In the genomic region with DNA sequence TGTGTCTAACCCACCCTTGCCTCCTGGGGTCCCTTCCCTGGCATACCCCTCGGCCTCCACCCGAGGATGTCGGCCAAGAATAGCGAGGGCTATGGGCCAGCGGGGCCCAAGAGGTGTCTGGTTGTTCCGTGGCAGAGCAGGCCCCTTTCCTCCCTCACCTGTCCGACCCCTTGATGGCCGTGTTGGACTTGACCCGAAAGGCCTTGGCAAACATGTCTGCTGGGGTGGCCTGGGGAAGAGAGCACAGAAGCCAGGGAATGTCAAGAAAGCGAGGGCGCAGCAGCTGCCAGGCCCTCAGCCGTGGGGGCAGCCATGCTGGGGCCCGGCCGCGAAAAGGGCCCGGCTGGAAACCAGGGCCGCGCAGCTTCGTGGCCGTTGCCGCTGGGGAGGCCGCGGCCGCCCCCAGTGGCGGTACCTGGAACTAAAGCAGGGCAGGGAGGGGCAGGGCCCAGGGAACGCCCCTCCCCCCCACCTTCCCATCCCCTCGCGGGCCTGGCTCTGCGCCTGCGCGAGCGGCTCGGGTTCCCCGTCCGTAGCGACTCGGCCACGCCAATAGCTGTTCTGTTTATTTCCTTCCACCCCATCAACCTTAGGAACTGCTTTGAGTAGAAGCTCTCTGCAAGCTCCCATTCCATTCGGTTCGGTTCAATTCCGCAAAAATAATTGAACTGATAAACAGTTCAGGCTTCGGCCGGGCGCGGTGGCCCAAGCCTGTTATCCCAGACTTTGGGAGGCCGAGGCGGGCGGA, we compare ENCODE assay signal across 1 cellular context.
TF ChIP-seq lines count a peak whose summit lies in the region.

A gene with protein sequence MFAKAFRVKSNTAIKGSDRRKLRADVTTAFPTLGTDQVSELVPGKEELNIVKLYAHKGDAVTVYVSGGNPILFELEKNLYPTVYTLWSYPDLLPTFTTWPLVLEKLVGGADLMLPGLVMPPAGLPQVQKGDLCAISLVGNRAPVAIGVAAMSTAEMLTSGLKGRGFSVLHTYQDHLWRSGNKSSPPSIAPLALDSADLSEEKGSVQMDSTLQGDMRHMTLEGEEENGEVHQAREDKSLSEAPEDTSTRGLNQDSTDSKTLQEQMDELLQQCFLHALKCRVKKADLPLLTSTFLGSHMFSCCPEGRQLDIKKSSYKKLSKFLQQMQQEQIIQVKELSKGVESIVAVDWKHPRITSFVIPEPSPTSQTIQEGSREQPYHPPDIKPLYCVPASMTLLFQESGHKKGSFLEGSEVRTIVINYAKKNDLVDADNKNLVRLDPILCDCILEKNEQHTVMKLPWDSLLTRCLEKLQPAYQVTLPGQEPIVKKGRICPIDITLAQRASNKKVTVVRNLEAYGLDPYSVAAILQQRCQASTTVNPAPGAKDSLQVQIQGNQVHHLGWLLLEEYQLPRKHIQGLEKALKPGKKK (minus strand): TSS at position 337 of the 748 bp plus-strand sequence. CDS start 123 bp downstream, at position 214.

TF ChIP-seq in K562, 482 proteins besides CTCF, POLR2A, EP300 and RAD21 (continued from another document and continues in another):
- TF ChIP-seq, protein P1, sequence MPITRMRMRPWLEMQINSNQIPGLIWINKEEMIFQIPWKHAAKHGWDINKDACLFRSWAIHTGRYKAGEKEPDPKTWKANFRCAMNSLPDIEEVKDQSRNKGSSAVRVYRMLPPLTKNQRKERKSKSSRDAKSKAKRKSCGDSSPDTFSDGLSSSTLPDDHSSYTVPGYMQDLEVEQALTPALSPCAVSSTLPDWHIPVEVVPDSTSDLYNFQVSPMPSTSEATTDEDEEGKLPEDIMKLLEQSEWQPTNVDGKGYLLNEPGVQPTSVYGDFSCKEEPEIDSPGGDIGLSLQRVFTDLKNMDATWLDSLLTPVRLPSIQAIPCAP (CRISPR knock-in tag; IDR thresholded peaks at IDR 0.05; ENCODE audit: borderline replicate concordance) = no peak
- peak; percentile 89 for TF ChIP-seq ZNF644 (tag; IDR thresholded peaks at IDR 0.05; ENCODE audit: low read depth)
- peak in 1 of 2 experiments; percentile 93; a peak in 2 of 4 replicates for TF ChIP-seq KDM4B (IDR thresholded peaks at IDR 0.05; ENCODE audit: borderline replicate concordance in 2 of 2, low read depth in 1 of 2)
- TF ChIP-seq SREBF1 (IDR thresholded peaks at IDR 0.05; ENCODE audit: borderline replicate concordance, low read depth, low read length) = peak; percentile 38; the same call in 1 of the 2 replicates
- peak; percentile 87 for TF ChIP-seq FUS (optimal IDR thresholded peaks at IDR 0.05; ENCODE audit: low read depth, low read length)
- no peak for TF ChIP-seq ETS2 (tag; IDR thresholded peaks at IDR 0.05; ENCODE audit: borderline replicate concordance, poor library complexity, severe bottlenecking)
- TF ChIP-seq SUPT5H (IDR thresholded peaks at IDR 0.05) = peak; percentile 98
- peak; percentile 50; the same call in 1 of the 2 replicates for TF ChIP-seq STAT5A (IDR thresholded peaks at IDR 0.05; ENCODE audit: borderline replicate concordance, low read length)
- TF ChIP-seq CBX8 (IDR thresholded peaks at IDR 0.05; ENCODE audit: borderline replicate concordance, extremely low read depth, low read depth, low read length, poor library complexity, severe bottlenecking) = no peak
- TF ChIP-seq, protein P2, sequence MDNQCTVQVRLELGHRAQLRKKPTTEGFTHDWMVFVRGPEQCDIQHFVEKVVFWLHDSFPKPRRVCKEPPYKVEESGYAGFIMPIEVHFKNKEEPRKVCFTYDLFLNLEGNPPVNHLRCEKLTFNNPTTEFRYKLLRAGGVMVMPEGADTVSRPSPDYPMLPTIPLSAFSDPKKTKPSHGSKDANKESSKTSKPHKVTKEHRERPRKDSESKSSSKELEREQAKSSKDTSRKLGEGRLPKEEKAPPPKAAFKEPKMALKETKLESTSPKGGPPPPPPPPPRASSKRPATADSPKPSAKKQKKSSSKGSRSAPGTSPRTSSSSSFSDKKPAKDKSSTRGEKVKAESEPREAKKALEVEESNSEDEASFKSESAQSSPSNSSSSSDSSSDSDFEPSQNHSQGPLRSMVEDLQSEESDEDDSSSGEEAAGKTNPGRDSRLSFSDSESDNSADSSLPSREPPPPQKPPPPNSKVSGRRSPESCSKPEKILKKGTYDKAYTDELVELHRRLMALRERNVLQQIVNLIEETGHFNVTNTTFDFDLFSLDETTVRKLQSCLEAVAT (IDR thresholded peaks at IDR 0.05) = peak; percentile 38 to 83; a peak in 3 of 4 replicates
- TF ChIP-seq ETV6 (IDR thresholded peaks at IDR 0.05; ENCODE audit: borderline replicate concordance in 1 of 2, low read depth in 2 of 2, low read length in 1 of 2) = peak in 1 of 2 experiments; percentile 50; a peak in 2 of 4 replicates
- TF ChIP-seq ETV6 (CRISPR knock-in tag; IDR thresholded peaks at IDR 0.05; ENCODE audit: borderline replicate concordance) = no peak
- peak; percentile 99 for TF ChIP-seq NR1H2 (CRISPR knock-in tag; IDR thresholded peaks at IDR 0.05)
- TF ChIP-seq, protein P3, sequence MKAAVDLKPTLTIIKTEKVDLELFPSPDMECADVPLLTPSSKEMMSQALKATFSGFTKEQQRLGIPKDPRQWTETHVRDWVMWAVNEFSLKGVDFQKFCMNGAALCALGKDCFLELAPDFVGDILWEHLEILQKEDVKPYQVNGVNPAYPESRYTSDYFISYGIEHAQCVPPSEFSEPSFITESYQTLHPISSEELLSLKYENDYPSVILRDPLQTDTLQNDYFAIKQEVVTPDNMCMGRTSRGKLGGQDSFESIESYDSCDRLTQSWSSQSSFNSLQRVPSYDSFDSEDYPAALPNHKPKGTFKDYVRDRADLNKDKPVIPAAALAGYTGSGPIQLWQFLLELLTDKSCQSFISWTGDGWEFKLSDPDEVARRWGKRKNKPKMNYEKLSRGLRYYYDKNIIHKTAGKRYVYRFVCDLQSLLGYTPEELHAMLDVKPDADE (conservative IDR thresholded peaks at IDR 0.05; ENCODE audit: control insufficient read depth, low read depth, low read length) = peak; percentile 98
- TF ChIP-seq MCM7 (IDR thresholded peaks at IDR 0.05) = peak in 1 of 2 experiments; percentile 76; a peak in 1 of 4 replicates
- TF ChIP-seq GTF2F1 (IDR thresholded peaks at IDR 0.05; ENCODE audit: low read depth, low read length) = peak; percentile 92
- TF ChIP-seq ARNT (IDR thresholded peaks at IDR 0.05) = peak; percentile 64 to 74; a peak in 2 of 4 replicates
- no peak for TF ChIP-seq SNRNP70 (optimal IDR thresholded peaks at IDR 0.05; ENCODE audit: low read depth, low read length)
- peak; percentile 15; the same call in 1 of the 2 replicates for TF ChIP-seq ZNF445 (CRISPR knock-in tag; IDR thresholded peaks at IDR 0.05; ENCODE audit: low read depth)
- peak; percentile 71; the same call in 1 of the 2 replicates for TF ChIP-seq ERF (CRISPR knock-in tag; IDR thresholded peaks at IDR 0.05)
- TF ChIP-seq, protein P4, sequence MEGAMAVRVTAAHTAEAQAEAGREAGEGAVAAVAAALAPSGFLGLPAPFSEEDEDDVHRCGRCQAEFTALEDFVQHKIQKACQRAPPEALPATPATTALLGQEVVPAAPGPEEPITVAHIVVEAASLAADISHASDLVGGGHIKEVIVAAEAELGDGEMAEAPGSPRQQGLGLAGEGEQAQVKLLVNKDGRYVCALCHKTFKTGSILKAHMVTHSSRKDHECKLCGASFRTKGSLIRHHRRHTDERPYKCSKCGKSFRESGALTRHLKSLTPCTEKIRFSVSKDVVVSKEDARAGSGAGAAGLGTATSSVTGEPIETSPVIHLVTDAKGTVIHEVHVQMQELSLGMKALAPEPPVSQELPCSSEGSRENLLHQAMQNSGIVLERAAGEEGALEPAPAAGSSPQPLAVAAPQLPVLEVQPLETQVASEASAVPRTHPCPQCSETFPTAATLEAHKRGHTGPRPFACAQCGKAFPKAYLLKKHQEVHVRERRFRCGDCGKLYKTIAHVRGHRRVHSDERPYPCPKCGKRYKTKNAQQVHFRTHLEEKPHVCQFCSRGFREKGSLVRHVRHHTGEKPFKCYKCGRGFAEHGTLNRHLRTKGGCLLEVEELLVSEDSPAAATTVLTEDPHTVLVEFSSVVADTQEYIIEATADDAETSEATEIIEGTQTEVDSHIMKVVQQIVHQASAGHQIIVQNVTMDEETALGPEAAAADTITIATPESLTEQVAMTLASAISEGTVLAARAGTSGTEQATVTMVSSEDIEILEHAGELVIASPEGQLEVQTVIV (CRISPR knock-in tag; IDR thresholded peaks at IDR 0.05; ENCODE audit: borderline replicate concordance) = peak; percentile 83; the same call in 1 of the 2 replicates
- peak; percentile 95 for TF ChIP-seq HCFC1 (IDR thresholded peaks at IDR 0.05; ENCODE audit: low read depth, low read length)
- TF ChIP-seq, protein P5, sequence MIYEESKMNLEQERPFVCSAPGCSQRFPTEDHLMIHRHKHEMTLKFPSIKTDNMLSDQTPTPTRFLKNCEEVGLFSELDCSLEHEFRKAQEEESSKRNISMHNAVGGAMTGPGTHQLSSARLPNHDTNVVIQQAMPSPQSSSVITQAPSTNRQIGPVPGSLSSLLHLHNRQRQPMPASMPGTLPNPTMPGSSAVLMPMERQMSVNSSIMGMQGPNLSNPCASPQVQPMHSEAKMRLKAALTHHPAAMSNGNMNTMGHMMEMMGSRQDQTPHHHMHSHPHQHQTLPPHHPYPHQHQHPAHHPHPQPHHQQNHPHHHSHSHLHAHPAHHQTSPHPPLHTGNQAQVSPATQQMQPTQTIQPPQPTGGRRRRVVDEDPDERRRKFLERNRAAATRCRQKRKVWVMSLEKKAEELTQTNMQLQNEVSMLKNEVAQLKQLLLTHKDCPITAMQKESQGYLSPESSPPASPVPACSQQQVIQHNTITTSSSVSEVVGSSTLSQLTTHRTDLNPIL (CRISPR knock-in tag; IDR thresholded peaks at IDR 0.05) = no peak
- TF ChIP-seq, protein P6, sequence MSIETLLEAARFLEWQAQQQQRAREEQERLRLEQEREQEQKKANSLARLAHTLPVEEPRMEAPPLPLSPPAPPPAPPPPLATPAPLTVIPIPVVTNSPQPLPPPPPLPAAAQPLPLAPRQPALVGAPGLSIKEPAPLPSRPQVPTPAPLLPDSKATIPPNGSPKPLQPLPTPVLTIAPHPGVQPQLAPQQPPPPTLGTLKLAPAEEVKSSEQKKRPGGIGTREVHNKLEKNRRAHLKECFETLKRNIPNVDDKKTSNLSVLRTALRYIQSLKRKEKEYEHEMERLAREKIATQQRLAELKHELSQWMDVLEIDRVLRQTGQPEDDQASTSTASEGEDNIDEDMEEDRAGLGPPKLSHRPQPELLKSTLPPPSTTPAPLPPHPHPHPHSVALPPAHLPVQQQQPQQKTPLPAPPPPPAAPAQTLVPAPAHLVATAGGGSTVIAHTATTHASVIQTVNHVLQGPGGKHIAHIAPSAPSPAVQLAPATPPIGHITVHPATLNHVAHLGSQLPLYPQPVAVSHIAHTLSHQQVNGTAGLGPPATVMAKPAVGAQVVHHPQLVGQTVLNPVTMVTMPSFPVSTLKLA (conservative IDR thresholded peaks at IDR 0.05) = peak; percentile 82 to 94
- TF ChIP-seq CEBPG (CRISPR knock-in tag; IDR thresholded peaks at IDR 0.05) = peak; percentile 41
- no peak for TF ChIP-seq CEBPG (tag; conservative IDR thresholded peaks at IDR 0.05 in 1 of 2, IDR thresholded peaks at IDR 0.05 in 1 of 2)
- peak; percentile 90 for TF ChIP-seq ZBTB1 (CRISPR knock-in tag; IDR thresholded peaks at IDR 0.05; ENCODE audit: borderline replicate concordance, low read depth)
- TF ChIP-seq, protein P7, sequence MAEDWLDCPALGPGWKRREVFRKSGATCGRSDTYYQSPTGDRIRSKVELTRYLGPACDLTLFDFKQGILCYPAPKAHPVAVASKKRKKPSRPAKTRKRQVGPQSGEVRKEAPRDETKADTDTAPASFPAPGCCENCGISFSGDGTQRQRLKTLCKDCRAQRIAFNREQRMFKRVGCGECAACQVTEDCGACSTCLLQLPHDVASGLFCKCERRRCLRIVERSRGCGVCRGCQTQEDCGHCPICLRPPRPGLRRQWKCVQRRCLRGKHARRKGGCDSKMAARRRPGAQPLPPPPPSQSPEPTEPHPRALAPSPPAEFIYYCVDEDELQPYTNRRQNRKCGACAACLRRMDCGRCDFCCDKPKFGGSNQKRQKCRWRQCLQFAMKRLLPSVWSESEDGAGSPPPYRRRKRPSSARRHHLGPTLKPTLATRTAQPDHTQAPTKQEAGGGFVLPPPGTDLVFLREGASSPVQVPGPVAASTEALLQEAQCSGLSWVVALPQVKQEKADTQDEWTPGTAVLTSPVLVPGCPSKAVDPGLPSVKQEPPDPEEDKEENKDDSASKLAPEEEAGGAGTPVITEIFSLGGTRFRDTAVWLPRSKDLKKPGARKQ (CRISPR knock-in tag; IDR thresholded peaks at IDR 0.05) = peak; percentile 95
- TF ChIP-seq ZNF354B (CRISPR knock-in tag; IDR thresholded peaks at IDR 0.05) = no peak
- TF ChIP-seq, protein P8, sequence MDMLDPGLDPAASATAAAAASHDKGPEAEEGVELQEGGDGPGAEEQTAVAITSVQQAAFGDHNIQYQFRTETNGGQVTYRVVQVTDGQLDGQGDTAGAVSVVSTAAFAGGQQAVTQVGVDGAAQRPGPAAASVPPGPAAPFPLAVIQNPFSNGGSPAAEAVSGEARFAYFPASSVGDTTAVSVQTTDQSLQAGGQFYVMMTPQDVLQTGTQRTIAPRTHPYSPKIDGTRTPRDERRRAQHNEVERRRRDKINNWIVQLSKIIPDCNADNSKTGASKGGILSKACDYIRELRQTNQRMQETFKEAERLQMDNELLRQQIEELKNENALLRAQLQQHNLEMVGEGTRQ (CRISPR knock-in tag; IDR thresholded peaks at IDR 0.05) = no peak
- no peak for TF ChIP-seq TEAD2 (tag; IDR thresholded peaks at IDR 0.05)
- peak; percentile 84; the same call in 1 of the 2 replicates for TF ChIP-seq ZNF589 (CRISPR knock-in tag; IDR thresholded peaks at IDR 0.05; ENCODE audit: low read depth)
- TF ChIP-seq TCF7L2 (IDR thresholded peaks at IDR 0.05; ENCODE audit: low read depth, low read length) = peak; percentile 64
- no peak; the same call in 1 of the 2 replicates for TF ChIP-seq LEF1 (IDR thresholded peaks at IDR 0.05)
- TF ChIP-seq CEBPB (tag; IDR thresholded peaks at IDR 0.05) = no peak
- no peak for TF ChIP-seq KAT2B (IDR thresholded peaks at IDR 0.05; ENCODE audit: low read depth, low read length)
- peak; percentile 97 for TF ChIP-seq FOXP1 (CRISPR knock-in tag; IDR thresholded peaks at IDR 0.05)
- TF ChIP-seq PTRF (tag; IDR thresholded peaks at IDR 0.05) = no peak
- TF ChIP-seq, protein P9, sequence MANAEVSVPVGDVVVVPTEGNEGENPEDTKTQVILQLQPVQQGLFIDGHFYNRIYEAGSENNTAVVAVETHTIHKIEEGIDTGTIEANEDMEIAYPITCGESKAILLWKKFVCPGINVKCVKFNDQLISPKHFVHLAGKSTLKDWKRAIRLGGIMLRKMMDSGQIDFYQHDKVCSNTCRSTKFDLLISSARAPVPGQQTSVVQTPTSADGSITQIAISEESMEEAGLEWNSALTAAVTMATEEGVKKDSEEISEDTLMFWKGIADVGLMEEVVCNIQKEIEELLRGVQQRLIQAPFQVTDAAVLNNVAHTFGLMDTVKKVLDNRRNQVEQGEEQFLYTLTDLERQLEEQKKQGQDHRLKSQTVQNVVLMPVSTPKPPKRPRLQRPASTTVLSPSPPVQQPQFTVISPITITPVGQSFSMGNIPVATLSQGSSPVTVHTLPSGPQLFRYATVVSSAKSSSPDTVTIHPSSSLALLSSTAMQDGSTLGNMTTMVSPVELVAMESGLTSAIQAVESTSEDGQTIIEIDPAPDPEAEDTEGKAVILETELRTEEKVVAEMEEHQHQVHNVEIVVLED (CRISPR knock-in tag; IDR thresholded peaks at IDR 0.05) = peak; percentile 76
